In genomic region chr20:37342231-37343177, GRCh38 we compare ENCODE assay signal across 1 cellular context.
TF ChIP-seq lines count a peak whose summit lies in the region.

No MANE protein-coding gene starts in this region.

TF ChIP-seq in HepG2, 621 proteins besides CTCF, POLR2A, EP300 and RAD21 (continued from another document and continues in another):
- no peak for TF ChIP-seq ZNF484 (CRISPR knock-in tag; IDR thresholded peaks at IDR 0.05; ENCODE audit: borderline replicate concordance, low read depth)
- no peak for TF ChIP-seq HES4 (CRISPR knock-in tag; IDR thresholded peaks at IDR 0.05; ENCODE audit: borderline replicate concordance)
- TF ChIP-seq ATAD3A (CRISPR knock-in tag; IDR thresholded peaks at IDR 0.05) = no peak
- no peak for TF ChIP-seq RBM39 (IDR thresholded peaks at IDR 0.05; ENCODE audit: low read depth, low read length, poor library complexity, severe bottlenecking)
- no peak for TF ChIP-seq CREB1 (IDR thresholded peaks at IDR 0.05)
- TF ChIP-seq CREB1 (CRISPR knock-in tag; IDR thresholded peaks at IDR 0.05) = no peak
- TF ChIP-seq ATF7 (IDR thresholded peaks at IDR 0.05) = no peak
- no peak for TF ChIP-seq ATF7 (CRISPR knock-in tag; IDR thresholded peaks at IDR 0.05)
- TF ChIP-seq HOXA7 (CRISPR knock-in tag; IDR thresholded peaks at IDR 0.05) = no peak
- no peak for TF ChIP-seq ZNF136 (CRISPR knock-in tag; IDR thresholded peaks at IDR 0.05; ENCODE audit: low read depth)
- TF ChIP-seq SRSF4 (IDR thresholded peaks at IDR 0.05; ENCODE audit: low read depth, low read length, poor library complexity, severe bottlenecking) = no peak
- no peak; the same call in 1 of the 2 replicates for TF ChIP-seq BHLHE40 (IDR thresholded peaks at IDR 0.05; ENCODE audit: low read length)
- TF ChIP-seq ZFP91 (CRISPR knock-in tag; IDR thresholded peaks at IDR 0.05; ENCODE audit: borderline replicate concordance) = no peak
- no peak for TF ChIP-seq ZSCAN9 (CRISPR knock-in tag; IDR thresholded peaks at IDR 0.05; ENCODE audit: borderline replicate concordance)
- TF ChIP-seq CHCHD3 (CRISPR knock-in tag; IDR thresholded peaks at IDR 0.05) = no peak
- no peak for TF ChIP-seq ZNF792 (CRISPR knock-in tag; IDR thresholded peaks at IDR 0.05)
- 0 out of 2 replicates have a peak, but pooled peaks have one; percentile 42 for TF ChIP-seq ZNF580 (CRISPR knock-in tag; IDR thresholded peaks at IDR 0.05; ENCODE audit: borderline replicate concordance, low read depth)
- TF ChIP-seq HDAC6 (IDR thresholded peaks at IDR 0.05; ENCODE audit: low read depth, low read length) = no peak
- TF ChIP-seq ZNF773 (CRISPR knock-in tag; IDR thresholded peaks at IDR 0.05; ENCODE audit: borderline replicate concordance) = no peak
- no peak for TF ChIP-seq SP1 (IDR thresholded peaks at IDR 0.05)
- peak; percentile 35; the same call in 1 of the 2 replicates for TF ChIP-seq SP1 (CRISPR knock-in tag; IDR thresholded peaks at IDR 0.05)
- TF ChIP-seq ZNF678 (CRISPR knock-in tag; IDR thresholded peaks at IDR 0.05) = no peak
- TF ChIP-seq ZMAT3 (CRISPR knock-in tag; conservative IDR thresholded peaks at IDR 0.05) = 0 out of 2 replicates have a peak, but pooled peaks have one; percentile 46
- no peak; the same call in 1 of the 2 replicates for TF ChIP-seq GATAD2A (CRISPR knock-in tag; IDR thresholded peaks at IDR 0.05)
- TF ChIP-seq ATF1 (CRISPR knock-in tag; IDR thresholded peaks at IDR 0.05) = no peak
- TF ChIP-seq TRIM24 (CRISPR knock-in tag; IDR thresholded peaks at IDR 0.05) = no peak
- no peak; the same call in 1 of the 2 replicates for TF ChIP-seq ZNF547 (CRISPR knock-in tag; IDR thresholded peaks at IDR 0.05)
- peak; percentile 67; the same call in 1 of the 2 replicates for TF ChIP-seq MXD1 (CRISPR knock-in tag; IDR thresholded peaks at IDR 0.05)
- TF ChIP-seq NR1H2 (CRISPR knock-in tag; IDR thresholded peaks at IDR 0.05; ENCODE audit: borderline replicate concordance, low read depth) = no peak
- TF ChIP-seq PRPF4 (IDR thresholded peaks at IDR 0.05; ENCODE audit: low read depth, low read length, poor library complexity, severe bottlenecking) = peak; percentile 67
- no peak; the same call in 1 of the 2 replicates for TF ChIP-seq IRF2 (CRISPR knock-in tag; IDR thresholded peaks at IDR 0.05)
- TF ChIP-seq ZNF343 (CRISPR knock-in tag; IDR thresholded peaks at IDR 0.05) = no peak; the same call in 1 of the 2 replicates
- TF ChIP-seq THAP11 (CRISPR knock-in tag; IDR thresholded peaks at IDR 0.05) = no peak
- TF ChIP-seq ZUFSP (CRISPR knock-in tag; IDR thresholded peaks at IDR 0.05; ENCODE audit: borderline replicate concordance) = no peak
- no peak for TF ChIP-seq ZNF746 (CRISPR knock-in tag; IDR thresholded peaks at IDR 0.05)
- TF ChIP-seq SATB2 (CRISPR knock-in tag; IDR thresholded peaks at IDR 0.05) = no peak
- peak; percentile 84 for TF ChIP-seq KDM1A (CRISPR knock-in tag; IDR thresholded peaks at IDR 0.05)
- TF ChIP-seq RBAK (CRISPR knock-in tag; IDR thresholded peaks at IDR 0.05) = no peak
- TF ChIP-seq RNF2 (conservative IDR thresholded peaks at IDR 0.05; ENCODE audit: low read depth) = no peak
- no peak for TF ChIP-seq KMT2A (CRISPR knock-in tag; IDR thresholded peaks at IDR 0.05)
- TF ChIP-seq SNAPC4 (CRISPR knock-in tag; IDR thresholded peaks at IDR 0.05) = no peak
- TF ChIP-seq REST (IDR thresholded peaks at IDR 0.05; ENCODE audit: borderline replicate concordance in 1 of 2, low read depth in 1 of 2, low read length in 2 of 2) = no peak
- TF ChIP-seq TRAFD1 (CRISPR knock-in tag; IDR thresholded peaks at IDR 0.05; ENCODE audit: borderline replicate concordance) = no peak
- no peak for TF ChIP-seq MLXIP (CRISPR knock-in tag; IDR thresholded peaks at IDR 0.05; ENCODE audit: borderline replicate concordance)
- no peak for TF ChIP-seq ZFAT (CRISPR knock-in tag; conservative IDR thresholded peaks at IDR 0.05)
- TF ChIP-seq GLI4 (CRISPR knock-in tag; IDR thresholded peaks at IDR 0.05; ENCODE audit: borderline replicate concordance) = 0 out of 2 replicates have a peak, but pooled peaks have one; percentile 72
- TF ChIP-seq RELA (CRISPR knock-in tag; IDR thresholded peaks at IDR 0.05) = no peak
- no peak for TF ChIP-seq MED13 (CRISPR knock-in tag; IDR thresholded peaks at IDR 0.05)
- no peak for TF ChIP-seq SNAPC5 (CRISPR knock-in tag; IDR thresholded peaks at IDR 0.05; ENCODE audit: borderline replicate concordance)
- TF ChIP-seq MXI1 (IDR thresholded peaks at IDR 0.05; ENCODE audit: borderline replicate concordance, low read depth, low read length) = no peak
- TF ChIP-seq ZBTB7A (CRISPR knock-in tag; IDR thresholded peaks at IDR 0.05) = 0 out of 2 replicates have a peak, but pooled peaks have one; percentile 50
- TF ChIP-seq SIX1 (CRISPR knock-in tag; IDR thresholded peaks at IDR 0.05; ENCODE audit: borderline replicate concordance) = no peak
- TF ChIP-seq PCBP1 (IDR thresholded peaks at IDR 0.05; ENCODE audit: borderline replicate concordance, low read depth, low read length) = no peak
